1 cellular context compared by ENCODE assay signal in the genomic region with DNA sequence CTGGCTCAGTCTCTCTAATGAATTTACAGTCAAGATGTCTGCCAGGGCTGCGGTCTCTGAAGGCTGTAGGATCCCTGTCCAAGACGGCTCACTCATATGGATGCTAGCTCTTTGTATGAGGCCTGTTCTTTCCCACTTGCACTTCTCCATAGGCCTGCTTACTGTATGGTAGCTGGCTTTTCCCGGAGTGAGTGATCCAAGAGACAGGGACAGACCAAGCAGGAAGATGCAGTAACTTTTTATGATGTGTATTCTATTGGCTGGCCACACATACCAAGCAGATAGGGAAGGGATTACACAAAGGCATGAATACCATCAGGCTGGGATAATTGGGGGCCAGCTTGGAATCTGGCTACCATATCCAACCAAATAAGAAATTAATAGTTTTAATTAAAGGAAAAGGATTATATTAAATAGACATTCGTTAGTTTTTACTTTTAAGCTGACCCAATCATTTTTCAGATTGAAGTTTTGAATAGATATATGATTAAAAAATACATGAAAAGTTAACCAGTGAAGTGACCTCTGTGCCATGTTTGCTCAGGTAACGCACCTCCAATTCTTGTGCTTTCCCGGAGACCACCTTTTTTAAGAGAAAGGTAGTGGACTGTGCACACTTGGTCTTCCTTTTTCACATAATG.
TF ChIP-seq lines count a peak whose summit lies in the region.

No MANE protein-coding gene starts in this region.

TF ChIP-seq in IMR-90, 13 proteins besides CTCF, POLR2A, EP300 and RAD21:
- TF ChIP-seq RCOR1 (IDR thresholded peaks at IDR 0.05; ENCODE audit: insufficient replicate concordance, low read length) (no peak), MAFK (IDR thresholded peaks at IDR 0.05; ENCODE audit: low read depth, low read length) (peak; percentile 19; the same call in 1 of the 2 replicates)
